ENCODE assay signal across 2 cellular contexts in the genomic region with DNA sequence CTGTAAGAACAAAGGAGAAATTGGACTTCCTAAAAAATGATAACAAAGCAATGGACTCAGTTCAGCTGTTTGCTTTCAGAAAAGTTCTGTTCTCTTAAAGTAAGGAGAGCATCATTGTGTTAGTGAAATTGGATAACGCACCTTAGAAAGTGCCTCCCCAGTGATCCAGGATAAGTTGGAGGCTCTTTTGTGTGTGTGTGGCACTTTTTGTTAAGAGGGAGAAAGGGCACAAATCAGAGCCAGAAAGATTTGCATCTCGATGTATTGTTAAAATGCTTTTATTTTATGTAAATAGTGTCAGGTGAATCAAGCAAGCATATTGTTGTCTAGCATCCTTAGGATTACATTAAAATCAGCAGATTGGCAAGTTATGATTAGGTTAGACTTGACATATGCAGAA.
TF ChIP-seq lines count a peak whose summit lies in the region.

No MANE protein-coding gene starts in this region.

TF ChIP-seq in IMR-90, 13 proteins besides CTCF, POLR2A, EP300 and RAD21:
- TF ChIP-seq CEBPB (IDR thresholded peaks at IDR 0.05; ENCODE audit: low read depth, low read length) (no peak), BHLHE40 (IDR thresholded peaks at IDR 0.05; ENCODE audit: low read depth, low read length) (no peak), FOS (IDR thresholded peaks at IDR 0.05; ENCODE audit: low read depth, low read length) (no peak), MAFK (IDR thresholded peaks at IDR 0.05; ENCODE audit: low read depth, low read length) (no peak), MAZ (IDR thresholded peaks at IDR 0.05; ENCODE audit: borderline replicate concordance, low read depth, low read length) (no peak), RFX5 (IDR thresholded peaks at IDR 0.05; ENCODE audit: low read depth, low read length) (no peak), CHD1 (IDR thresholded peaks at IDR 0.05; ENCODE audit: low read depth, low read length) (no peak), MXI1 (IDR thresholded peaks at IDR 0.05; ENCODE audit: borderline replicate concordance, low read depth, low read length) (no peak), SMC3 (IDR thresholded peaks at IDR 0.05; ENCODE audit: low read depth, low read length) (no peak), RCOR1 (IDR thresholded peaks at IDR 0.05; ENCODE audit: insufficient replicate concordance, low read length) (no peak), NFE2L2 (IDR thresholded peaks at IDR 0.05; ENCODE audit: low read depth, low read length) (no peak)
- TF ChIP-seq, protein P1, sequence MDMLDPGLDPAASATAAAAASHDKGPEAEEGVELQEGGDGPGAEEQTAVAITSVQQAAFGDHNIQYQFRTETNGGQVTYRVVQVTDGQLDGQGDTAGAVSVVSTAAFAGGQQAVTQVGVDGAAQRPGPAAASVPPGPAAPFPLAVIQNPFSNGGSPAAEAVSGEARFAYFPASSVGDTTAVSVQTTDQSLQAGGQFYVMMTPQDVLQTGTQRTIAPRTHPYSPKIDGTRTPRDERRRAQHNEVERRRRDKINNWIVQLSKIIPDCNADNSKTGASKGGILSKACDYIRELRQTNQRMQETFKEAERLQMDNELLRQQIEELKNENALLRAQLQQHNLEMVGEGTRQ (IDR thresholded peaks at IDR 0.05; ENCODE audit: low read depth, low read length) = no peak
- TF ChIP-seq, protein P2, sequence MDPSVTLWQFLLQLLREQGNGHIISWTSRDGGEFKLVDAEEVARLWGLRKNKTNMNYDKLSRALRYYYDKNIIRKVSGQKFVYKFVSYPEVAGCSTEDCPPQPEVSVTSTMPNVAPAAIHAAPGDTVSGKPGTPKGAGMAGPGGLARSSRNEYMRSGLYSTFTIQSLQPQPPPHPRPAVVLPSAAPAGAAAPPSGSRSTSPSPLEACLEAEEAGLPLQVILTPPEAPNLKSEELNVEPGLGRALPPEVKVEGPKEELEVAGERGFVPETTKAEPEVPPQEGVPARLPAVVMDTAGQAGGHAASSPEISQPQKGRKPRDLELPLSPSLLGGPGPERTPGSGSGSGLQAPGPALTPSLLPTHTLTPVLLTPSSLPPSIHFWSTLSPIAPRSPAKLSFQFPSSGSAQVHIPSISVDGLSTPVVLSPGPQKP (IDR thresholded peaks at IDR 0.05; ENCODE audit: borderline replicate concordance, low read depth, low read length) = no peak

TF ChIP-seq in H1, 55 proteins besides CTCF, POLR2A, EP300 and RAD21:
- no peak for TF ChIP-seq TAF1 (IDR thresholded peaks at IDR 0.05; ENCODE audit: low read depth, low read length)
- TF ChIP-seq TCF12 (IDR thresholded peaks at IDR 0.05; ENCODE audit: low read depth, low read length) = no peak
- TF ChIP-seq, protein P3, sequence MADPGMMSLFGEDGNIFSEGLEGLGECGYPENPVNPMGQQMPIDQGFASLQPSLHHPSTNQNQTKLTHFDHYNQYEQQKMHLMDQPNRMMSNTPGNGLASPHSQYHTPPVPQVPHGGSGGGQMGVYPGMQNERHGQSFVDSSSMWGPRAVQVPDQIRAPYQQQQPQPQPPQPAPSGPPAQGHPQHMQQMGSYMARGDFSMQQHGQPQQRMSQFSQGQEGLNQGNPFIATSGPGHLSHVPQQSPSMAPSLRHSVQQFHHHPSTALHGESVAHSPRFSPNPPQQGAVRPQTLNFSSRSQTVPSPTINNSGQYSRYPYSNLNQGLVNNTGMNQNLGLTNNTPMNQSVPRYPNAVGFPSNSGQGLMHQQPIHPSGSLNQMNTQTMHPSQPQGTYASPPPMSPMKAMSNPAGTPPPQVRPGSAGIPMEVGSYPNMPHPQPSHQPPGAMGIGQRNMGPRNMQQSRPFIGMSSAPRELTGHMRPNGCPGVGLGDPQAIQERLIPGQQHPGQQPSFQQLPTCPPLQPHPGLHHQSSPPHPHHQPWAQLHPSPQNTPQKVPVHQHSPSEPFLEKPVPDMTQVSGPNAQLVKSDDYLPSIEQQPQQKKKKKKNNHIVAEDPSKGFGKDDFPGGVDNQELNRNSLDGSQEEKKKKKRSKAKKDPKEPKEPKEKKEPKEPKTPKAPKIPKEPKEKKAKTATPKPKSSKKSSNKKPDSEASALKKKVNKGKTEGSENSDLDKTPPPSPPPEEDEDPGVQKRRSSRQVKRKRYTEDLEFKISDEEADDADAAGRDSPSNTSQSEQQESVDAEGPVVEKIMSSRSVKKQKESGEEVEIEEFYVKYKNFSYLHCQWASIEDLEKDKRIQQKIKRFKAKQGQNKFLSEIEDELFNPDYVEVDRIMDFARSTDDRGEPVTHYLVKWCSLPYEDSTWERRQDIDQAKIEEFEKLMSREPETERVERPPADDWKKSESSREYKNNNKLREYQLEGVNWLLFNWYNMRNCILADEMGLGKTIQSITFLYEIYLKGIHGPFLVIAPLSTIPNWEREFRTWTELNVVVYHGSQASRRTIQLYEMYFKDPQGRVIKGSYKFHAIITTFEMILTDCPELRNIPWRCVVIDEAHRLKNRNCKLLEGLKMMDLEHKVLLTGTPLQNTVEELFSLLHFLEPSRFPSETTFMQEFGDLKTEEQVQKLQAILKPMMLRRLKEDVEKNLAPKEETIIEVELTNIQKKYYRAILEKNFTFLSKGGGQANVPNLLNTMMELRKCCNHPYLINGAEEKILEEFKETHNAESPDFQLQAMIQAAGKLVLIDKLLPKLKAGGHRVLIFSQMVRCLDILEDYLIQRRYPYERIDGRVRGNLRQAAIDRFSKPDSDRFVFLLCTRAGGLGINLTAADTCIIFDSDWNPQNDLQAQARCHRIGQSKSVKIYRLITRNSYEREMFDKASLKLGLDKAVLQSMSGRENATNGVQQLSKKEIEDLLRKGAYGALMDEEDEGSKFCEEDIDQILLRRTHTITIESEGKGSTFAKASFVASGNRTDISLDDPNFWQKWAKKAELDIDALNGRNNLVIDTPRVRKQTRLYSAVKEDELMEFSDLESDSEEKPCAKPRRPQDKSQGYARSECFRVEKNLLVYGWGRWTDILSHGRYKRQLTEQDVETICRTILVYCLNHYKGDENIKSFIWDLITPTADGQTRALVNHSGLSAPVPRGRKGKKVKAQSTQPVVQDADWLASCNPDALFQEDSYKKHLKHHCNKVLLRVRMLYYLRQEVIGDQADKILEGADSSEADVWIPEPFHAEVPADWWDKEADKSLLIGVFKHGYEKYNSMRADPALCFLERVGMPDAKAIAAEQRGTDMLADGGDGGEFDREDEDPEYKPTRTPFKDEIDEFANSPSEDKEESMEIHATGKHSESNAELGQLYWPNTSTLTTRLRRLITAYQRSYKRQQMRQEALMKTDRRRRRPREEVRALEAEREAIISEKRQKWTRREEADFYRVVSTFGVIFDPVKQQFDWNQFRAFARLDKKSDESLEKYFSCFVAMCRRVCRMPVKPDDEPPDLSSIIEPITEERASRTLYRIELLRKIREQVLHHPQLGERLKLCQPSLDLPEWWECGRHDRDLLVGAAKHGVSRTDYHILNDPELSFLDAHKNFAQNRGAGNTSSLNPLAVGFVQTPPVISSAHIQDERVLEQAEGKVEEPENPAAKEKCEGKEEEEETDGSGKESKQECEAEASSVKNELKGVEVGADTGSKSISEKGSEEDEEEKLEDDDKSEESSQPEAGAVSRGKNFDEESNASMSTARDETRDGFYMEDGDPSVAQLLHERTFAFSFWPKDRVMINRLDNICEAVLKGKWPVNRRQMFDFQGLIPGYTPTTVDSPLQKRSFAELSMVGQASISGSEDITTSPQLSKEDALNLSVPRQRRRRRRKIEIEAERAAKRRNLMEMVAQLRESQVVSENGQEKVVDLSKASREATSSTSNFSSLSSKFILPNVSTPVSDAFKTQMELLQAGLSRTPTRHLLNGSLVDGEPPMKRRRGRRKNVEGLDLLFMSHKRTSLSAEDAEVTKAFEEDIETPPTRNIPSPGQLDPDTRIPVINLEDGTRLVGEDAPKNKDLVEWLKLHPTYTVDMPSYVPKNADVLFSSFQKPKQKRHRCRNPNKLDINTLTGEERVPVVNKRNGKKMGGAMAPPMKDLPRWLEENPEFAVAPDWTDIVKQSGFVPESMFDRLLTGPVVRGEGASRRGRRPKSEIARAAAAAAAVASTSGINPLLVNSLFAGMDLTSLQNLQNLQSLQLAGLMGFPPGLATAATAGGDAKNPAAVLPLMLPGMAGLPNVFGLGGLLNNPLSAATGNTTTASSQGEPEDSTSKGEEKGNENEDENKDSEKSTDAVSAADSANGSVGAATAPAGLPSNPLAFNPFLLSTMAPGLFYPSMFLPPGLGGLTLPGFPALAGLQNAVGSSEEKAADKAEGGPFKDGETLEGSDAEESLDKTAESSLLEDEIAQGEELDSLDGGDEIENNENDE (IDR thresholded peaks at IDR 0.05; ENCODE audit: insufficient replicate concordance, low read length) = no peak
- no peak for TF ChIP-seq KDM1A (IDR thresholded peaks at IDR 0.05; ENCODE audit: borderline replicate concordance, low read length)
- no peak for TF ChIP-seq CTBP2 (IDR thresholded peaks at IDR 0.05; ENCODE audit: borderline replicate concordance, insufficient read depth, insufficient read length, low read length)
- no peak for TF ChIP-seq CBX8 (IDR thresholded peaks at IDR 0.05; ENCODE audit: borderline replicate concordance, low read depth, low read length)
- no peak for TF ChIP-seq SAP30 (IDR thresholded peaks at IDR 0.05; ENCODE audit: insufficient read depth, insufficient replicate concordance, low read length)
- TF ChIP-seq JUN (IDR thresholded peaks at IDR 0.05; ENCODE audit: low read depth, low read length) = no peak
- no peak for TF ChIP-seq BCL11A (IDR thresholded peaks at IDR 0.05; ENCODE audit: low read depth in 2 of 2, low read length in 2 of 2)
- no peak for TF ChIP-seq TAF7 (optimal IDR thresholded peaks at IDR 0.05; ENCODE audit: borderline replicate concordance, low read depth, low read length)
